Comparison of ENCODE assay signal across 8 cellular contexts in the genomic region with DNA sequence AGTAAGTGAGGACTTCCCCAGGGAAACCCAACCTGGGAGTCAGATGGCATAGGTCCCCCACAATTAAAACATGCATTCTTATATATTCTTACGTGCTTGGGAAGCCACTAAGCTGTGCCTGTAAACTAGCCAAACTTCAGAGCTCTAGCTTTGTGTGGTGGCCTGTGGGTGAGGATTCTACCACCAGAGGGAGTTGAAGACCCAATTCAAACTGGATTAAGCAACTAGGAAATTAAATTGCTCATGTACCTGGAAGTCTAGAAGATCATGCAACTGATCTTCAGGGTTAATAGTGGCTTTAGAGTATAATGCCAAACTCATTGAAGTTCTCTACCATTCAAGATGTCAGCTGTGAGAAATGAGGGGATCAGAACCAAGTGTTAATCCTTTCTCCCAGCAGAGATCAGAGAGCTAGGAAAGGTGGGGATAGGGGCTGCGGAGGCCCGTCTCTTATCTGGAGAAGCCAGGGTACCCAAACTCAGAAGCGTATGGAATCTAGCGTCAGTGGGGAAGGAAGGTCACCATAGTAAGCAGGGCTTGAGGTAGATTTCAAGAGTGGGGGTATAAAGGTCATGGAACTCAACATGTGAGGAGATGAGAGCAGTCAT. TPM values are rescaled to one million over a fixed set of nuclear protein-coding genes. Genes with fewer than 3 reads are reported as not detected.
DNase-seq lines count a peak whose midpoint lies in the region; ATAC-seq and TF ChIP-seq lines count a peak whose summit lies in the region.

No MANE protein-coding gene starts in this region.

- DNase-seq in DMS114 treated with DMSO at 0.1 percent for 48 hours (lab: John Stamatoyannopoulos, UW; ENCODE audit: unreplicated experiment) (peak; percentile 22), PC-9 (peak; percentile 29 to 47), fibroblast of mammary gland (ENCODE audit: low read depth) (peak; percentile 54), psoas muscle (no peak)
- DNase-seq in activated CD8-positive, alpha-beta memory T cell treated with anti-CD3 and anti-CD28 coated beads, Interleukin-2, amount 10 ng/mL, durations not matched to agents 7 days and 5 days, result no peak
- no peak for DNase-seq in activated effector memory CD4-positive, alpha-beta T cell treated with anti-CD3 and anti-CD28 coated beads, Interleukin-2, amount 50 U/mL, for 16 hours

- CTCF ChIA-PET in PC-9 (lab: Charles Lee), result interaction anchor here (0.6 to 1.2 kb wide), 2 partner anchors 359 to 580 kb away, joined by 3 to 4 read pairs; no protein-coding TSS in a partner anchor
- CTCF ChIA-PET in activated CD8-positive, alpha-beta memory T cell treated with anti-CD3 and anti-CD28 coated beads, Interleukin-2, amount 10 ng/mL, durations not matched to agents 7 days and 5 days (lab: Charles Lee), result interaction anchor here (1.2 kb wide), 1 partner anchor 413 kb away, joined by 4 read pairs; no protein-coding TSS in a partner anchor

- H3K4me3 ChIP-seq in PC-9 (no peak overlapping the region), fibroblast of mammary gland (ENCODE audit: control insufficient read depth, low read depth, low read length) (no peak overlapping the region), psoas muscle (no peak overlapping the region)

- no peak overlapping the region for H3K4me3 Mint-ChIP-seq in activated CD8-positive, alpha-beta memory T cell treated with anti-CD3 and anti-CD28 coated beads, Interleukin-2, amount 10 ng/mL, durations not matched to agents 7 days and 5 days

- no peaks in the 10 kb centered on the region for H3K36me3 Mint-ChIP-seq in activated CD8-positive, alpha-beta memory T cell treated with anti-CD3 and anti-CD28 coated beads, Interleukin-2, amount 10 ng/mL, durations not matched to agents 7 days and 5 days

- no peaks in the 10 kb centered on the region for H3K79me2 ChIP-seq in PC-9 (ENCODE audit: low read depth)

- no peaks in the 10 kb centered on the region for H3F3A ChIP-seq in PC-9 (ENCODE audit: insufficient read depth, low read depth)

- intact Hi-C loops in PC-9 (cut with micrococcal nuclease; ENCODE audit: unreplicated experiment), result loop anchor here (2.0 to 10.0 kb wide), 4 partner anchors 118 to 866 kb away; a partner anchor contains a TSS
- intact Hi-C loops in psoas muscle (cut with DNase I), result loop anchor here in 1 of 2 donors (5.0 kb wide), 1 partner anchor 413 kb away; no protein-coding TSS in a partner anchor

- no TSS peak for BruUV-seq in PC-9 (replicated peaks; lab: Mats Ljungman, UMichigan)

- H3K27ac ChIP-seq in PC-9 (no peak overlapping the region), psoas muscle (no peak overlapping the region)

- no peak overlapping the region for H3K4me2 ChIP-seq in PC-9

- peak; percentile 37 for ATAC-seq in HG02610 (IDR thresholded peaks at IDR 0.05; ENCODE audit: unreplicated experiment)
- no peak for ATAC-seq in psoas muscle
- no peak for ATAC-seq in activated CD8-positive, alpha-beta memory T cell treated with anti-CD3 and anti-CD28 coated beads, Interleukin-2, amount 10 ng/mL, durations not matched to agents 7 days and 5 days
- no peak for ATAC-seq in GM21576 (IDR thresholded peaks at IDR 0.05; ENCODE audit: unreplicated experiment)

- H3K9me3 ChIP-seq in PC-9 (ENCODE audit: insufficient read depth, low read depth), result no peaks in the 10 kb centered on the region
- no peaks in the 10 kb centered on the region for H3K9me3 ChIP-seq in psoas muscle

- no peak overlapping the region for H3K27ac Mint-ChIP-seq in activated CD8-positive, alpha-beta memory T cell treated with anti-CD3 and anti-CD28 coated beads, Interleukin-2, amount 10 ng/mL, durations not matched to agents 7 days and 5 days

- no peaks in the 10 kb centered on the region for H3K36me3 ChIP-seq in PC-9 (ENCODE audit: low read depth)
- H3K36me3 ChIP-seq in psoas muscle (ENCODE audit: insufficient read depth in 1 of 2, low read depth in 1 of 2), result no peaks in the 10 kb centered on the region

- no peaks in the 10 kb centered on the region for H3K4me1 Mint-ChIP-seq in activated CD8-positive, alpha-beta memory T cell treated with anti-CD3 and anti-CD28 coated beads, Interleukin-2, amount 10 ng/mL, durations not matched to agents 7 days and 5 days

- POLR2A ChIA-PET in PC-9 (lab: Charles Lee; ENCODE audit: unreplicated experiment), result no interaction called here

- H2AFZ ChIP-seq in PC-9, result no peak overlapping the region

- no peaks in the 10 kb centered on the region for H3K4me1 ChIP-seq in PC-9 (replicated peaks; ENCODE audit: insufficient read depth)
- no peaks in the 10 kb centered on the region for H3K4me1 ChIP-seq in psoas muscle

- H3K27me3 ChIP-seq in PC-9 (ENCODE audit: insufficient read depth, low read depth) (peaks cover 9% of the 10 kb centered on the region; the same call in 1 of the 2 replicates), psoas muscle (ENCODE audit: insufficient read depth in 3 of 3, low read length in 2 of 3) (no peaks in the 10 kb centered on the region)

- H3K9me2 ChIP-seq in PC-9 (ENCODE audit: insufficient read depth), result no peaks in the 10 kb centered on the region

- no peaks in the 10 kb centered on the region for H3K9me3 Mint-ChIP-seq in activated CD8-positive, alpha-beta memory T cell treated with anti-CD3 and anti-CD28 coated beads, Interleukin-2, amount 10 ng/mL, durations not matched to agents 7 days and 5 days (ENCODE audit: low read depth)

- TF ChIP-seq CTCF in PC-9 (conservative IDR thresholded peaks at IDR 0.05) (peak; percentile 74), fibroblast of mammary gland (conservative IDR thresholded peaks at IDR 0.05; ENCODE audit: control insufficient read depth, insufficient read depth, low read depth, low read length) (peak; percentile 79), psoas muscle (IDR thresholded peaks at IDR 0.05) (peak; percentile 35)

- 65 to 71% (median 70%) methylated on average over 5 of the region's 5 CpGs for WGBS in psoas muscle, 3 donors

- H4K20me1 ChIP-seq in PC-9 (ENCODE audit: insufficient read depth), result no peaks in the 10 kb centered on the region

- no peaks in the 10 kb centered on the region for H3K27me3 Mint-ChIP-seq in activated CD8-positive, alpha-beta memory T cell treated with anti-CD3 and anti-CD28 coated beads, Interleukin-2, amount 10 ng/mL, durations not matched to agents 7 days and 5 days

RNA-seq across cellular contexts. Expression of a gene that starts 53.2 kb away (rescaled TPM):
- 0.10 TPM in 1 of 2 replicates, not detected in the other for total RNA-seq in PC-9 (2021)
- total RNA-seq in psoas muscle, result 1 to 10 TPM; 1.8 to 5.6 (median 2.9) TPM
- polyA plus RNA-seq in psoas muscle, result 1 to 10 TPM; 1.8 to 1.9 (median 1.8) TPM
- not detected for total RNA-seq in activated CD8-positive, alpha-beta memory T cell treated with anti-CD3 and anti-CD28 coated beads, Interleukin-2, amount 10 ng/mL, durations not matched to agents 7 days and 5 days

Comparison
In these comparisons a context has a peak if more than half of its experiments do, and no peak if none do; other contexts are left out.
1. DNase-seq: peak in DMS114 treated with DMSO at 0.1 percent for 48 hours (single experiment), PC-9 (2 of 2) and fibroblast of mammary gland (single experiment); none in psoas muscle (0 of 2), activated CD8-positive, alpha-beta memory T cell treated with anti-CD3 and anti-CD28 coated beads, Interleukin-2, amount 10 ng/mL, durations not matched to agents 7 days and 5 days (single experiment) and activated effector memory CD4-positive, alpha-beta T cell treated with anti-CD3 and anti-CD28 coated beads, Interleukin-2, amount 50 U/mL, for 16 hours (single experiment).
2. Peak in every context shown above with its lines, with median percentiles within 50 percentile points of each other: CTCF ChIP-seq.